Comparison of ENCODE assay signal across 20 cellular contexts in the genomic region with DNA sequence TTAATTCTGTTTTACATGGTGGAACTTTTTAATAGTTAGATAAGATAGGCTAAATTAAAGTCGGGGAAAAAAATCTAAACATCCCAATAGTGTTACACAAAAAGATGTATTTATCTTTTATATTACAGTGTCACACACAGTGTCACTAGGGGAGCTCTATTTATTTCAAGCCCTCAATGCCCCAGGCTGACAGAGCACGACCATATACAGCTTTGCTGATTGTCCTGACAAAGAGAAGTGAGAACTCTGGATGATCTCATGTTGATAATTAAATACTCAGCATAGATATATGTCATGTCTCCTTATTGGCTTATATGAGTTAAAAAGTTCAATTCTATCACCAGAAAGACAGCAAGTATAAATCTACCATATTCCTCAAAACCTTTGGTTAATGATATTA.
"Had no signal": no experiment of that assay in that cellular context is flagged by ENCODE, and none has a peak within 500 bp of the region (broad histone marks: within the 10 kb centered on the region; RNA-seq: fewer than 3 reads in every experiment).

No MANE protein-coding gene starts in this region.

- H3K27ac ChIP-seq: epithelial cell of prostate, esophagus squamous epithelium, gastroesophageal sphincter, ovary, right atrium auricular region, sigmoid colon, skin epidermis, stomach had no signal

- H3K4me3 ChIP-seq: esophagus squamous epithelium, gastroesophageal sphincter, ovary, right atrium auricular region, sigmoid colon, skin epidermis, stomach had no signal

- ATAC-seq: gastroesophageal sphincter, left lobe of liver, natural killer cell had no signal

- H3K27me3 ChIP-seq: esophagus squamous epithelium, gastroesophageal sphincter, ovary, right atrium auricular region, sigmoid colon, stomach had no signal

- H3K36me3 ChIP-seq: esophagus squamous epithelium, gastroesophageal sphincter, ovary, right atrium auricular region, sigmoid colon, stomach had no signal

- DNase-seq: cortex of kidney; effector memory CD4-positive, alpha-beta T cell; esophagus squamous epithelium; foreskin fibroblast; glutamatergic neuron; islet precursor cell; natural killer cell; ovary; sigmoid colon; stimulated activated CD4-positive, alpha-beta T cell treated with anti-CD3 and anti-CD28 coated beads, Interleukin-2, amount 100 ng/mL, for 24 hours; stimulated activated CD4-positive, alpha-beta T cell treated with anti-CD3 and anti-CD28 coated beads, Interleukin-4, amount 100 ng/mL, for 4 hours; stimulated activated naive CD4-positive, alpha-beta T cell; stomach; substantia nigra; trophoblast cell had no signal

- H3K9me3 ChIP-seq: esophagus squamous epithelium, gastroesophageal sphincter, ovary, right atrium auricular region, sigmoid colon, stomach had no signal

- H3K4me1 ChIP-seq: esophagus squamous epithelium, gastroesophageal sphincter, right atrium auricular region, sigmoid colon, stomach had no signal
